ENCODE assay signal across 4 cellular contexts in genomic region chr4:97110506-97110905, GRCh38.
TF ChIP-seq lines count a peak whose summit lies in the region.

No MANE protein-coding gene starts in this region.

TF ChIP-seq in HepG2, 621 proteins besides CTCF, POLR2A, EP300 and RAD21:
- TF ChIP-seq SIX4 (CRISPR knock-in tag; IDR thresholded peaks at IDR 0.05) (no peak), CREB1 (IDR thresholded peaks at IDR 0.05) (peak; percentile 88), CREB1 (CRISPR knock-in tag; IDR thresholded peaks at IDR 0.05) (no peak), TRIM22 (IDR thresholded peaks at IDR 0.05) (no peak), ATF7 (IDR thresholded peaks at IDR 0.05) (peak; percentile 98), ATF7 (CRISPR knock-in tag; IDR thresholded peaks at IDR 0.05) (no peak)

TF ChIP-seq in HEK293, 187 proteins besides CTCF, POLR2A, EP300 and RAD21:
- no peak for TF ChIP-seq ZNF2 (tag by site-specific recombination; IDR thresholded peaks at IDR 0.05)
- TF ChIP-seq ATF2 (tag by site-specific recombination; IDR thresholded peaks at IDR 0.05; ENCODE audit: low read depth): 0 out of 2 replicates have a peak, but pooled peaks have one; percentile 23

TF ChIP-seq in GM12878, 131 proteins besides CTCF, POLR2A, EP300 and RAD21:
- peak; percentile 56; the same call in 1 of the 2 replicates for TF ChIP-seq ATF7 (IDR thresholded peaks at IDR 0.05; ENCODE audit: low read depth)
- no peak for TF ChIP-seq RAD51 (IDR thresholded peaks at IDR 0.05)

TF ChIP-seq in K562, 482 proteins besides CTCF, POLR2A, EP300 and RAD21:
- peak; percentile 26; the same call in 1 of the 2 replicates for TF ChIP-seq ATF3 (IDR thresholded peaks at IDR 0.05)
- no peak for TF ChIP-seq ATF3 (CRISPR knock-in tag; conservative IDR thresholded peaks at IDR 0.05)
- no peak for TF ChIP-seq ERF (CRISPR knock-in tag; IDR thresholded peaks at IDR 0.05)
- TF ChIP-seq RBM39 (optimal IDR thresholded peaks at IDR 0.05; ENCODE audit: low read depth, low read length): no peak
- no peak for TF ChIP-seq SMC3 (conservative IDR thresholded peaks at IDR 0.05; ENCODE audit: insufficient read depth, low read depth, low read length)
- TF ChIP-seq ZNF449 (CRISPR knock-in tag; IDR thresholded peaks at IDR 0.05): no peak
- peak; percentile 27; the same call in 1 of the 2 replicates for TF ChIP-seq ATF7 (IDR thresholded peaks at IDR 0.05)
